Comparison of ENCODE assay signal across 15 cellular contexts in the genomic region with DNA sequence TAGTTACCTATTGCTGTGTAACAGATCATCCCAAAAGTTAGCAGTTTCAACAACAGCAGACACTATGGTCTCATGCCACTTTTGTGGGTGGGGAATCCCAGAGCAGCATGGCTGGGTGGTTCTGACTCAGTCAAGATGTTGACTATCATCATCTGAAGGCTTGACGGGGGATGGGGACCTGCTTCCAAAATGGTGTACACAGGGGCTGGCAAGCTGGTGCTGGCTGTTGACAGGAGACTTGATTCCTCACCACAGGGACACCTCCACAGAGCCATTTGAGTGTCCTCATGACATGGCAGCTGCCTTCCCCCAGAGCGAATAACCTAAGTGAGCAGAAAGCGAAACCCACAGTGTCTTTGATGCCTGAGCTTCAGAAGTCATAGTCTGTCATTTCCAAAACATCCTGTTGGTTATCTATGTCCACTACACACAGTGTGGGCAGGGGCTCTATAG. TPM values are rescaled to one million over a fixed set of nuclear protein-coding genes. Genes with fewer than 3 reads are reported as not detected.
DNase-seq lines count a peak whose midpoint lies in the region; ATAC-seq, FAIRE-seq and TF ChIP-seq lines count a peak whose summit lies in the region.
"Had no signal": no experiment of that assay in that cellular context is flagged by ENCODE, and none has a peak within 500 bp of the region (broad histone marks: within the 10 kb centered on the region; RNA-seq: fewer than 3 reads in every experiment).

No MANE protein-coding gene starts in this region.

- no peak overlapping the region for H3K27ac ChIP-seq in GM23248
- H3K27ac ChIP-seq: epithelial cell of prostate, upper lobe of right lung had no signal

- H3K4me1 ChIP-seq in GM23248 (ENCODE audit: insufficient read depth): no peaks in the 10 kb centered on the region
- H3K4me1 ChIP-seq: upper lobe of right lung had no signal

- H2AFZ ChIP-seq in GM23248: no peak overlapping the region

- peak; percentile 66 for ATAC-seq in HG03432 (IDR thresholded peaks at IDR 0.05; ENCODE audit: unreplicated experiment)
- ATAC-seq in activated T-cell treated with anti-CD3 and anti-CD28 coated beads, Interleukin-2, amount 50 U/mL, for 72 hours (replicated peaks in 1 of 2): peak; percentile 83 to 85
- ATAC-seq: upper lobe of right lung had no signal

- 87 to 89% methylated on average over 3 of the region's 3 CpGs for WGBS in GM23248 (ENCODE audit: low coverage in 1 of 2, low lambda C conversion rate in 2 of 2, missing lambda C conversion rate in 2 of 2), 2 experiments

- no peaks in the 10 kb centered on the region for H3K36me3 ChIP-seq in GM23248 (ENCODE audit: low read depth)
- H3K36me3 ChIP-seq: upper lobe of right lung had no signal

- H3K27me3 Mint-ChIP-seq in activated T-cell treated with anti-CD3 and anti-CD28 coated beads, Interleukin-2, amount 50 U/mL, for 72 hours (ENCODE audit: low read depth): peaks cover 5% of the 10 kb centered on the region

- no peaks in the 10 kb centered on the region for H3K9me3 ChIP-seq in GM23248 (ENCODE audit: low read depth)
- H3K9me3 ChIP-seq: upper lobe of right lung had no signal

- H3K4me3 Mint-ChIP-seq in activated T-cell treated with anti-CD3 and anti-CD28 coated beads, Interleukin-2, amount 50 U/mL, for 72 hours: peak overlapping the region; percentile 77 to 78

- H3K27ac Mint-ChIP-seq in activated T-cell treated with anti-CD3 and anti-CD28 coated beads, Interleukin-2, amount 50 U/mL, for 72 hours: peak overlapping the region; percentile 91

- H3K9me2 ChIP-seq in GM23248 (ENCODE audit: insufficient read depth): no peaks in the 10 kb centered on the region

- no peak overlapping the region for H3K4me3 ChIP-seq in GM23248
- H3K4me3 ChIP-seq: smooth muscle cell, upper lobe of right lung had no signal

- no peak overlapping the region for H3K9ac ChIP-seq in GM23248

- no peaks in the 10 kb centered on the region for H4K20me1 ChIP-seq in GM23248 (ENCODE audit: insufficient read depth)

- no peak for DNase-seq in GM12892 (ENCODE audit: insufficient read length)
- peak; percentile 86 to 93 for DNase-seq in activated T-cell treated with anti-CD3 and anti-CD28 coated beads, Interleukin-2, amount 50 U/mL, for 72 hours
- DNase-seq in stimulated activated CD4-positive, alpha-beta T cell treated with anti-CD3 and anti-CD28 coated beads, Interleukin-4, amount 100 ng/mL, for 1 hour: peak; percentile 50
- DNase-seq in GM23248: no peak
- DNase-seq in DMS 273 (lab: John Stamatoyannopoulos, UW; ENCODE audit: unreplicated experiment): no peak
- no peak for DNase-seq in H4 (ENCODE audit: low spot score)
- no peak for DNase-seq in retina
- DNase-seq: DMS53, GOT3, NCI-H1092, upper lobe of right lung had no signal

- H3K27me3 ChIP-seq in GM23248 (replicated peaks; ENCODE audit: insufficient read depth): no peaks in the 10 kb centered on the region
- H3K27me3 ChIP-seq: upper lobe of right lung had no signal

- no peaks in the 10 kb centered on the region for H3F3A ChIP-seq in GM23248 (ENCODE audit: insufficient read depth)

- peaks cover 29 to 44% of the 10 kb centered on the region in 2 donors for H3K9me3 Mint-ChIP-seq in activated T-cell treated with anti-CD3 and anti-CD28 coated beads, Interleukin-2, amount 50 U/mL, for 72 hours

- H3K79me2 ChIP-seq in GM23248 (ENCODE audit: insufficient read depth): no peaks in the 10 kb centered on the region

- H3K36me3 Mint-ChIP-seq in activated T-cell treated with anti-CD3 and anti-CD28 coated beads, Interleukin-2, amount 50 U/mL, for 72 hours (ENCODE audit: insufficient read depth in 2 of 2): peaks cover 31 to 37% of the 10 kb centered on the region in 2 donors

- H3K4me2 ChIP-seq in GM23248 (ENCODE audit: unreplicated experiment): no peak overlapping the region
- H3K4me2 ChIP-seq: smooth muscle cell had no signal

- TF ChIP-seq POLR2A in GM12892 (IDR thresholded peaks at IDR 0.05; ENCODE audit: low read depth, low read length): no peak

- peak; percentile 86 for FAIRE-seq in GM12892 (lab: Jason Lieb, UNC)

- in situ Hi-C loops in GM23248 (cut with MboI): no loop called here

- H3K4me1 Mint-ChIP-seq in activated T-cell treated with anti-CD3 and anti-CD28 coated beads, Interleukin-2, amount 50 U/mL, for 72 hours (ENCODE audit: low read depth): peaks cover 57% of the 10 kb centered on the region

RNA-seq across cellular contexts. Expression of a gene that starts 19.1 kb away (rescaled TPM):
- polyA plus RNA-seq in GM12892 (2012; ENCODE audit: missing spikeins): not detected
- total RNA-seq in activated T-cell treated with anti-CD3 and anti-CD28 coated beads, Interleukin-2, amount 50 U/mL, for 72 hours: not detected
- total RNA-seq in GM23248 (2014; rRNA removed; shearing (Covaris generic)): not detected in 2 replicates
- not detected in 2 replicates for polyA plus RNA-seq in GM23248 (2016; fragmentation: Nextera tagmentation; extraction: Ambion mirVana)
- not detected in 2 replicates for total RNA-seq in H4 (2014; rRNA removed; shearing (Covaris generic))
- total RNA-seq: myocyte, smooth muscle cell, upper lobe of right lung had no signal
- polyA plus RNA-seq: smooth muscle cell had no signal

RNA-seq across cellular contexts. Expression of a gene that starts 45.4 kb away (rescaled TPM):
- polyA plus RNA-seq in GM12892 (2012; ENCODE audit: missing spikeins): 0.17 TPM
- 1 to 10 TPM; 2.9 to 4.1 TPM for total RNA-seq in activated T-cell treated with anti-CD3 and anti-CD28 coated beads, Interleukin-2, amount 50 U/mL, for 72 hours
- 23.8 and 28.6 TPM in 2 replicates for total RNA-seq in GM23248 (2014; rRNA removed; shearing (Covaris generic))
- polyA plus RNA-seq in GM23248 (2016; fragmentation: Nextera tagmentation; extraction: Ambion mirVana): 33.3 and 34.0 TPM in 2 replicates
- 4.0 TPM in 2 replicates for total RNA-seq in H4 (2014; rRNA removed; shearing (Covaris generic))
- total RNA-seq: myocyte had no signal

Comparison
In these comparisons a context has a peak if more than half of its experiments do, and no peak if none do; other contexts are left out.
1. DNase-seq: peak in activated T-cell treated with anti-CD3 and anti-CD28 coated beads, Interleukin-2, amount 50 U/mL, for 72 hours (2 of 2) and stimulated activated CD4-positive, alpha-beta T cell treated with anti-CD3 and anti-CD28 coated beads, Interleukin-4, amount 100 ng/mL, for 1 hour (single experiment); none in GM12892 (single experiment), GM23248 (single experiment), DMS 273 (single experiment), H4 (single experiment) and retina (single experiment).